1 cellular context compared by ENCODE assay signal in the genomic region with DNA sequence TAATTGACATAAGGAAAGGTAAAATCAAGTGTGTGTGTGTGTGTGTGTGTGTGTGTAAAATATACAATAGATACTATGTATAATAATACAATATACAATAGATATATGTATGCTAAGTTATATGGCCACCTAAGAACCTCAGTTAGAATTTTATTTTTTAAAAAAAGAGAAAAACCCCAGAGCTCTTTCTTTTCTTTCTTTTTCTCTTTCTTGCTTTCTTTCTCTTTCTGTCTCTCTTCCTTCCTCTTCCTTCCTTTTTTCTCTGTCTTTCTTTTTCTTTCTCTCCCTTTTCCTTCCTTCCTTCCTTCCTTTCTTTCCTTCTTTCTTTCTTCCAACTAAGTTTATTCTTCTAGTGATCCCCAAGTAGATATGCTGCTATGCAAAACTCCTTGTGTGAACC.
TF ChIP-seq lines count a peak whose summit lies in the region.

No MANE protein-coding gene starts in this region.

TF ChIP-seq in HepG2, 621 proteins besides CTCF, POLR2A, EP300 and RAD21:
- TF ChIP-seq, protein P1, sequence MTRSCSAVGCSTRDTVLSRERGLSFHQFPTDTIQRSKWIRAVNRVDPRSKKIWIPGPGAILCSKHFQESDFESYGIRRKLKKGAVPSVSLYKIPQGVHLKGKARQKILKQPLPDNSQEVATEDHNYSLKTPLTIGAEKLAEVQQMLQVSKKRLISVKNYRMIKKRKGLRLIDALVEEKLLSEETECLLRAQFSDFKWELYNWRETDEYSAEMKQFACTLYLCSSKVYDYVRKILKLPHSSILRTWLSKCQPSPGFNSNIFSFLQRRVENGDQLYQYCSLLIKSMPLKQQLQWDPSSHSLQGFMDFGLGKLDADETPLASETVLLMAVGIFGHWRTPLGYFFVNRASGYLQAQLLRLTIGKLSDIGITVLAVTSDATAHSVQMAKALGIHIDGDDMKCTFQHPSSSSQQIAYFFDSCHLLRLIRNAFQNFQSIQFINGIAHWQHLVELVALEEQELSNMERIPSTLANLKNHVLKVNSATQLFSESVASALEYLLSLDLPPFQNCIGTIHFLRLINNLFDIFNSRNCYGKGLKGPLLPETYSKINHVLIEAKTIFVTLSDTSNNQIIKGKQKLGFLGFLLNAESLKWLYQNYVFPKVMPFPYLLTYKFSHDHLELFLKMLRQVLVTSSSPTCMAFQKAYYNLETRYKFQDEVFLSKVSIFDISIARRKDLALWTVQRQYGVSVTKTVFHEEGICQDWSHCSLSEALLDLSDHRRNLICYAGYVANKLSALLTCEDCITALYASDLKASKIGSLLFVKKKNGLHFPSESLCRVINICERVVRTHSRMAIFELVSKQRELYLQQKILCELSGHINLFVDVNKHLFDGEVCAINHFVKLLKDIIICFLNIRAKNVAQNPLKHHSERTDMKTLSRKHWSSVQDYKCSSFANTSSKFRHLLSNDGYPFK (CRISPR knock-in tag; IDR thresholded peaks at IDR 0.05; ENCODE audit: borderline replicate concordance) = no peak
- no peak for TF ChIP-seq SATB2 (CRISPR knock-in tag; IDR thresholded peaks at IDR 0.05)
- peak; percentile 79 for TF ChIP-seq SRSF9 (IDR thresholded peaks at IDR 0.05; ENCODE audit: borderline replicate concordance, insufficient read depth, low read depth, low read length, poor library complexity, severe bottlenecking)
- TF ChIP-seq ZZZ3 (CRISPR knock-in tag; IDR thresholded peaks at IDR 0.05; ENCODE audit: borderline replicate concordance) = no peak
- no peak for TF ChIP-seq SIX4 (CRISPR knock-in tag; IDR thresholded peaks at IDR 0.05)
- TF ChIP-seq NCOA1 (CRISPR knock-in tag; IDR thresholded peaks at IDR 0.05) = no peak
